ENCODE assay signal across 1 cellular context in genomic region chr7:123797673-123798526, GRCh38.
TF ChIP-seq lines count a peak whose summit lies in the region.

No MANE protein-coding gene starts in this region.

TF ChIP-seq in K562, 482 proteins besides CTCF, POLR2A, EP300 and RAD21 (continued from another document and continues in another):
- TF ChIP-seq, protein P1, sequence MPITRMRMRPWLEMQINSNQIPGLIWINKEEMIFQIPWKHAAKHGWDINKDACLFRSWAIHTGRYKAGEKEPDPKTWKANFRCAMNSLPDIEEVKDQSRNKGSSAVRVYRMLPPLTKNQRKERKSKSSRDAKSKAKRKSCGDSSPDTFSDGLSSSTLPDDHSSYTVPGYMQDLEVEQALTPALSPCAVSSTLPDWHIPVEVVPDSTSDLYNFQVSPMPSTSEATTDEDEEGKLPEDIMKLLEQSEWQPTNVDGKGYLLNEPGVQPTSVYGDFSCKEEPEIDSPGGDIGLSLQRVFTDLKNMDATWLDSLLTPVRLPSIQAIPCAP (CRISPR knock-in tag; IDR thresholded peaks at IDR 0.05; ENCODE audit: borderline replicate concordance), result no peak
- TF ChIP-seq CHD7 (IDR thresholded peaks at IDR 0.05; ENCODE audit: low read depth, low read length) (no peak), ZNF592 (IDR thresholded peaks at IDR 0.05) (no peak), FOXA3 (CRISPR knock-in tag; conservative IDR thresholded peaks at IDR 0.05 in 1 of 2, IDR thresholded peaks at IDR 0.05 in 1 of 2) (peak in 1 of 2 experiments; percentile 90; a peak in 2 of 4 replicates), ZNF79 (CRISPR knock-in tag; IDR thresholded peaks at IDR 0.05; ENCODE audit: low read depth) (0 out of 2 replicates have a peak, but pooled peaks have one; percentile 11), ETV6 (IDR thresholded peaks at IDR 0.05; ENCODE audit: borderline replicate concordance in 1 of 2, low read depth in 2 of 2, low read length in 1 of 2) (no peak), ETV6 (CRISPR knock-in tag; IDR thresholded peaks at IDR 0.05; ENCODE audit: borderline replicate concordance) (no peak), CEBPB (tag; IDR thresholded peaks at IDR 0.05) (peak; percentile 85), POLR3A (IDR thresholded peaks at IDR 0.05; ENCODE audit: borderline replicate concordance, extremely low read depth, insufficient read depth, insufficient read length) (no peak), ZBTB33 (CRISPR knock-in tag; IDR thresholded peaks at IDR 0.05) (no peak), ZNF586 (CRISPR knock-in tag; conservative IDR thresholded peaks at IDR 0.05) (no peak), NFE2L1 (tag; IDR thresholded peaks at IDR 0.05; ENCODE audit: borderline replicate concordance, low read depth) (no peak; the same call in 1 of the 2 replicates), PTTG1 (tag; IDR thresholded peaks at IDR 0.05; ENCODE audit: low read depth) (no peak), CXXC5 (CRISPR knock-in tag; IDR thresholded peaks at IDR 0.05) (no peak; the same call in 1 of the 2 replicates), YY1 (IDR thresholded peaks at IDR 0.05; ENCODE audit: borderline replicate concordance in 1 of 3, control insufficient read depth in 1 of 3, extremely low read depth in 1 of 3, insufficient read depth in 3 of 3, insufficient read length in 1 of 3, insufficient replicate concordance in 2 of 3, low read depth in 1 of 3, low read length in 2 of 3) (no peak), MAFK (IDR thresholded peaks at IDR 0.05; ENCODE audit: low read length) (peak; percentile 49; the same call in 1 of the 2 replicates), JUND (IDR thresholded peaks at IDR 0.05; ENCODE audit: borderline replicate concordance, low read depth, low read length) (0 out of 2 replicates have a peak, but pooled peaks have one; percentile 6), JUND (tag; IDR thresholded peaks at IDR 0.05; ENCODE audit: borderline replicate concordance, low read depth, low read length) (no peak), BACH1 (tag; IDR thresholded peaks at IDR 0.05) (0 out of 2 replicates have a peak, but pooled peaks have one; percentile 55), NCOA6 (IDR thresholded peaks at IDR 0.05) (0 out of 2 replicates have a peak, but pooled peaks have one; percentile 42), DEAF1 (CRISPR knock-in tag; IDR thresholded peaks at IDR 0.05) (peak; percentile 70), SPI1 (IDR thresholded peaks at IDR 0.05; ENCODE audit: borderline replicate concordance, low read depth, low read length) (no peak), ATF3 (IDR thresholded peaks at IDR 0.05) (peak; percentile 50; the same call in 1 of the 2 replicates), ATF3 (CRISPR knock-in tag; conservative IDR thresholded peaks at IDR 0.05) (0 out of 2 replicates have a peak, but pooled peaks have one; percentile 33), ZSCAN29 (IDR thresholded peaks at IDR 0.05) (no peak), CEBPG (CRISPR knock-in tag; IDR thresholded peaks at IDR 0.05) (no peak), CEBPG (tag; conservative IDR thresholded peaks at IDR 0.05 in 1 of 2, IDR thresholded peaks at IDR 0.05 in 1 of 2) (peak; percentile 76 to 88)
- TF ChIP-seq, protein P2, sequence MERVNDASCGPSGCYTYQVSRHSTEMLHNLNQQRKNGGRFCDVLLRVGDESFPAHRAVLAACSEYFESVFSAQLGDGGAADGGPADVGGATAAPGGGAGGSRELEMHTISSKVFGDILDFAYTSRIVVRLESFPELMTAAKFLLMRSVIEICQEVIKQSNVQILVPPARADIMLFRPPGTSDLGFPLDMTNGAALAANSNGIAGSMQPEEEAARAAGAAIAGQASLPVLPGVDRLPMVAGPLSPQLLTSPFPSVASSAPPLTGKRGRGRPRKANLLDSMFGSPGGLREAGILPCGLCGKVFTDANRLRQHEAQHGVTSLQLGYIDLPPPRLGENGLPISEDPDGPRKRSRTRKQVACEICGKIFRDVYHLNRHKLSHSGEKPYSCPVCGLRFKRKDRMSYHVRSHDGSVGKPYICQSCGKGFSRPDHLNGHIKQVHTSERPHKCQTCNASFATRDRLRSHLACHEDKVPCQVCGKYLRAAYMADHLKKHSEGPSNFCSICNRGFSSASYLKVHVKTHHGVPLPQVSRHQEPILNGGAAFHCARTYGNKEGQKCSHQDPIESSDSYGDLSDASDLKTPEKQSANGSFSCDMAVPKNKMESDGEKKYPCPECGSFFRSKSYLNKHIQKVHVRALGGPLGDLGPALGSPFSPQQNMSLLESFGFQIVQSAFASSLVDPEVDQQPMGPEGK (CRISPR knock-in tag; IDR thresholded peaks at IDR 0.05; ENCODE audit: borderline replicate concordance), result 0 out of 2 replicates have a peak, but pooled peaks have one; percentile 53
- TF ChIP-seq, protein P3, sequence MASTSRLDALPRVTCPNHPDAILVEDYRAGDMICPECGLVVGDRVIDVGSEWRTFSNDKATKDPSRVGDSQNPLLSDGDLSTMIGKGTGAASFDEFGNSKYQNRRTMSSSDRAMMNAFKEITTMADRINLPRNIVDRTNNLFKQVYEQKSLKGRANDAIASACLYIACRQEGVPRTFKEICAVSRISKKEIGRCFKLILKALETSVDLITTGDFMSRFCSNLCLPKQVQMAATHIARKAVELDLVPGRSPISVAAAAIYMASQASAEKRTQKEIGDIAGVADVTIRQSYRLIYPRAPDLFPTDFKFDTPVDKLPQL (IDR thresholded peaks at IDR 0.05; ENCODE audit: extremely low read depth, insufficient read length), result no peak
